In the genomic region with DNA sequence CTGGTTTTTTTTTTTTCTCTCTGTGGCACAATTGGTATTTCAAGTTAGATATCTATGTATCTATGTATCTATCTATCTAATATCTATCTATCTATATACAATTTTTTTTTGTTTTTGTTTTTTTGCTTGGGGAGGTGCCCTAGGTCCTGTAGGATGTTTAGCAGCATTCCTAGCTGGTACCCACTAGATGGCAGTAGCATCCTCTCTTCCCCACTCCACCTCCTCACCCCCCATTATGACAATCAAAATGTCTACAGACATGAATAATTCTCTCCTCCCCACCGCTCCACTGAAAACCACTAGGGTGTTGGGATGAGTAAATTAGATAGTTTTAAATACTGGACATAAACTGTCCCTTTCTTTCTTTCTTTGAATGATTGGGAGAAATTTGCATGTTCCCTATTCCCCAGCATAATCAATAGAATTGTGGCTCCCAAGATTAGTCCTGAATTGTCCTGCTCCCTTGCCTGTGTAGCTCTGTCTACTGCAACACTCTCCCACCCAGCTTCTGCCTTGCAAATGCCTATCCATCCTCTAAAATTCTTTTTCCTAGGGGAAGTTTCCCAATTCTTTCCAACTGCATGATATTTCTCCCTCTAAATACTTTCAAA, we compare ENCODE assay signal across 8 cellular contexts.
A peak's percentile ranks its signal among the peaks of the same experiment; 100 is the strongest.
DNase-seq lines count a peak whose midpoint lies in the region; ATAC-seq and TF ChIP-seq lines count a peak whose summit lies in the region.

No MANE protein-coding gene starts in this region.

- no peak overlapping the region for H3K23ac ChIP-seq in neuronal stem cell (ENCODE audit: low read depth, low read length, poor library complexity)

- no peak overlapping the region for H3K4me2 ChIP-seq in neuronal stem cell (ENCODE audit: insufficient read depth, low read length, poor library complexity, severe bottlenecking)

- no peaks in the 10 kb centered on the region for H3K4me1 Mint-ChIP-seq in activated CD8-positive, alpha-beta T cell treated with anti-CD3 and anti-CD28 coated beads for 36 hours (ENCODE audit: low read depth)
- H3K4me1 Mint-ChIP-seq in activated CD8-positive, alpha-beta T cell treated with anti-CD3 and anti-CD28 coated beads, Interleukin-2, amount 10 ng/mL, durations not matched to agents 7 days and 5 days (ENCODE audit: low read depth), result no peaks in the 10 kb centered on the region
- H3K4me1 Mint-ChIP-seq in HFFc6 (ENCODE audit: low read depth), result peaks cover 21% of the 10 kb centered on the region

- no peak for ATAC-seq in activated CD8-positive, alpha-beta T cell treated with anti-CD3 and anti-CD28 coated beads for 36 hours
- no peak for ATAC-seq in activated CD8-positive, alpha-beta T cell treated with anti-CD3 and anti-CD28 coated beads, Interleukin-2, amount 10 ng/mL, durations not matched to agents 7 days and 5 days
- ATAC-seq in GM18519 (IDR thresholded peaks at IDR 0.05; ENCODE audit: low FRiP score, unreplicated experiment), result no peak

- no peak overlapping the region for H2BK15ac ChIP-seq in neuronal stem cell (ENCODE audit: low read length)

- no peaks in the 10 kb centered on the region for H3K79me1 ChIP-seq in neuronal stem cell (ENCODE audit: low read depth, low read length)

- H3K14ac ChIP-seq in neuronal stem cell (ENCODE audit: low read length), result no peak overlapping the region

- WGBS in neuronal stem cell (ENCODE audit: extremely low coverage in 2 of 2, insufficient read length in 2 of 2, insufficient replicate concordance in 1 of 2), 2 donors, result no CpG with 5 or more reads among the region's 1 CpG

- H2AK5ac ChIP-seq in neuronal stem cell (ENCODE audit: low read depth, low read length), result no peak overlapping the region

- H3K9me3 ChIP-seq in neuronal stem cell (replicated peaks in 1 of 2; ENCODE audit: control insufficient read depth in 2 of 2, insufficient read depth in 1 of 2, low read depth in 1 of 2, low read length in 2 of 2), result no peaks in the 10 kb centered on the region

- no peak overlapping the region for H4K91ac ChIP-seq in neuronal stem cell (ENCODE audit: low read depth, low read length, poor library complexity)

- H4K8ac ChIP-seq in neuronal stem cell (ENCODE audit: low read depth, low read length), result no peak overlapping the region

- no peak overlapping the region for H3K18ac ChIP-seq in neuronal stem cell (ENCODE audit: low read length)

- no peak overlapping the region for H2BK5ac ChIP-seq in neuronal stem cell (ENCODE audit: low read length)

- no peak overlapping the region for H3K4ac ChIP-seq in neuronal stem cell (ENCODE audit: low read length)

- POLR2A ChIA-PET in activated CD8-positive, alpha-beta T cell treated with anti-CD3 and anti-CD28 coated beads for 36 hours (lab: Charles Lee), result no interaction called here
- POLR2A ChIA-PET in activated CD8-positive, alpha-beta T cell treated with anti-CD3 and anti-CD28 coated beads, Interleukin-2, amount 10 ng/mL, durations not matched to agents 7 days and 5 days (lab: Charles Lee), result no interaction called here

- H3K4me3 Mint-ChIP-seq in activated CD8-positive, alpha-beta T cell treated with anti-CD3 and anti-CD28 coated beads for 36 hours, result no peak overlapping the region
- H3K4me3 Mint-ChIP-seq in activated CD8-positive, alpha-beta T cell treated with anti-CD3 and anti-CD28 coated beads, Interleukin-2, amount 10 ng/mL, durations not matched to agents 7 days and 5 days, result no peak overlapping the region
- H3K4me3 Mint-ChIP-seq in HFFc6, result no peak overlapping the region

- no peak overlapping the region for H2BK12ac ChIP-seq in neuronal stem cell (ENCODE audit: low read length)

- H3K4me3 ChIP-seq in neuronal stem cell (ENCODE audit: low read length in 2 of 2), result no peak overlapping the region

- peak; percentile 21 for TF ChIP-seq CTCF in activated CD8-positive, alpha-beta T cell treated with anti-CD3 and anti-CD28 coated beads for 36 hours (IDR thresholded peaks at IDR 0.05)
- TF ChIP-seq CTCF in HFFc6 (IDR thresholded peaks at IDR 0.05), result peak; percentile 87

- no peak overlapping the region for H3K27ac ChIP-seq in neuronal stem cell (replicated peaks; ENCODE audit: low read length)

- H3K36me3 Mint-ChIP-seq in activated CD8-positive, alpha-beta T cell treated with anti-CD3 and anti-CD28 coated beads for 36 hours (ENCODE audit: low read depth), result no peaks in the 10 kb centered on the region
- no peaks in the 10 kb centered on the region for H3K36me3 Mint-ChIP-seq in activated CD8-positive, alpha-beta T cell treated with anti-CD3 and anti-CD28 coated beads, Interleukin-2, amount 10 ng/mL, durations not matched to agents 7 days and 5 days (ENCODE audit: low read depth)
- no peaks in the 10 kb centered on the region for H3K36me3 Mint-ChIP-seq in HFFc6 (ENCODE audit: low read depth)

- no peak for DNase-seq in activated CD8-positive, alpha-beta T cell treated with anti-CD3 and anti-CD28 coated beads for 36 hours
- no peak for DNase-seq in activated CD8-positive, alpha-beta T cell treated with anti-CD3 and anti-CD28 coated beads, Interleukin-2, amount 10 ng/mL, durations not matched to agents 7 days and 5 days
- DNase-seq in HFFc6, result peak; percentile 60
- DNase-seq in NCI-H446 treated with DMSO at 0.1 percent for 48 hours (lab: John Stamatoyannopoulos, UW), result peak; percentile 10
- peak; percentile 2 for DNase-seq in cerebellum (ENCODE audit: low spot score)
- DNase-seq in neuronal stem cell (ENCODE audit: low spot score), result peak; percentile 11
- no peak for DNase-seq in NK-92 treated with Interleukin-12 subunit alpha and Interleukin-12 subunit beta, amount 100 ng/mL, for 24 hours (lab: John Stamatoyannopoulos, UW)

- no peaks in the 10 kb centered on the region for H3K36me3 ChIP-seq in neuronal stem cell (replicated peaks in 1 of 2; ENCODE audit: control insufficient read depth in 2 of 2, insufficient read depth in 2 of 2, low read length in 2 of 2)

- peak overlapping the region; percentile 38 for H2AFZ ChIP-seq in neuronal stem cell (ENCODE audit: low read length)

- H3K9me3 Mint-ChIP-seq in activated CD8-positive, alpha-beta T cell treated with anti-CD3 and anti-CD28 coated beads for 36 hours, result peaks cover 1% of the 10 kb centered on the region
- H3K9me3 Mint-ChIP-seq in activated CD8-positive, alpha-beta T cell treated with anti-CD3 and anti-CD28 coated beads, Interleukin-2, amount 10 ng/mL, durations not matched to agents 7 days and 5 days (ENCODE audit: insufficient read depth), result no peaks in the 10 kb centered on the region
- no peaks in the 10 kb centered on the region for H3K9me3 Mint-ChIP-seq in HFFc6

- H3K27me3 Mint-ChIP-seq in activated CD8-positive, alpha-beta T cell treated with anti-CD3 and anti-CD28 coated beads for 36 hours, result no peaks in the 10 kb centered on the region
- no peaks in the 10 kb centered on the region for H3K27me3 Mint-ChIP-seq in activated CD8-positive, alpha-beta T cell treated with anti-CD3 and anti-CD28 coated beads, Interleukin-2, amount 10 ng/mL, durations not matched to agents 7 days and 5 days (ENCODE audit: low read depth)
- peaks cover 3% of the 10 kb centered on the region; the same call in 1 of the 2 replicates for H3K27me3 Mint-ChIP-seq in HFFc6 (ENCODE audit: insufficient read depth)

- H3K27me3 ChIP-seq in neuronal stem cell (ENCODE audit: control insufficient read depth in 3 of 3, insufficient read depth in 3 of 3, low read depth in 1 of 3, low read length in 3 of 3), result no peaks in the 10 kb centered on the region

- no peak overlapping the region for H2BK120ac ChIP-seq in neuronal stem cell (ENCODE audit: low read depth, low read length)

- no peak overlapping the region for H3K27ac Mint-ChIP-seq in activated CD8-positive, alpha-beta T cell treated with anti-CD3 and anti-CD28 coated beads for 36 hours
- H3K27ac Mint-ChIP-seq in activated CD8-positive, alpha-beta T cell treated with anti-CD3 and anti-CD28 coated beads, Interleukin-2, amount 10 ng/mL, durations not matched to agents 7 days and 5 days, result no peak overlapping the region
- H3K27ac Mint-ChIP-seq in HFFc6, result no peak overlapping the region

- intact Hi-C loops in activated CD8-positive, alpha-beta T cell treated with anti-CD3 and anti-CD28 coated beads for 36 hours (cut with micrococcal nuclease), result no loop called here

- no peak overlapping the region for H3K9ac ChIP-seq in neuronal stem cell (ENCODE audit: low read depth, low read length, poor library complexity)

- CTCF ChIA-PET in activated CD8-positive, alpha-beta T cell treated with anti-CD3 and anti-CD28 coated beads for 36 hours (lab: Charles Lee), result interaction anchor here (5.3 kb wide), 1 partner anchor 12 kb away, joined by 22 read pairs; no protein-coding TSS in a partner anchor
- CTCF ChIA-PET in activated CD8-positive, alpha-beta T cell treated with anti-CD3 and anti-CD28 coated beads, Interleukin-2, amount 10 ng/mL, durations not matched to agents 7 days and 5 days (lab: Charles Lee), result no interaction called here

- H3K4me1 ChIP-seq in neuronal stem cell (ENCODE audit: control insufficient read depth in 2 of 2, insufficient read depth in 1 of 2, low read depth in 1 of 2, low read length in 2 of 2), result no peaks in the 10 kb centered on the region

Comparison
In these comparisons a context has a peak if more than half of its experiments do, and no peak if none do; other contexts are left out.
1. DNase-seq: peak in HFFc6 (single experiment), NCI-H446 treated with DMSO at 0.1 percent for 48 hours (single experiment), cerebellum (single experiment) and neuronal stem cell (single experiment); none in activated CD8-positive, alpha-beta T cell treated with anti-CD3 and anti-CD28 coated beads for 36 hours (single experiment), activated CD8-positive, alpha-beta T cell treated with anti-CD3 and anti-CD28 coated beads, Interleukin-2, amount 10 ng/mL, durations not matched to agents 7 days and 5 days (single experiment) and NK-92 treated with Interleukin-12 subunit alpha and Interleukin-12 subunit beta, amount 100 ng/mL, for 24 hours (single experiment).